2 cellular contexts compared by ENCODE assay signal in the genomic region with DNA sequence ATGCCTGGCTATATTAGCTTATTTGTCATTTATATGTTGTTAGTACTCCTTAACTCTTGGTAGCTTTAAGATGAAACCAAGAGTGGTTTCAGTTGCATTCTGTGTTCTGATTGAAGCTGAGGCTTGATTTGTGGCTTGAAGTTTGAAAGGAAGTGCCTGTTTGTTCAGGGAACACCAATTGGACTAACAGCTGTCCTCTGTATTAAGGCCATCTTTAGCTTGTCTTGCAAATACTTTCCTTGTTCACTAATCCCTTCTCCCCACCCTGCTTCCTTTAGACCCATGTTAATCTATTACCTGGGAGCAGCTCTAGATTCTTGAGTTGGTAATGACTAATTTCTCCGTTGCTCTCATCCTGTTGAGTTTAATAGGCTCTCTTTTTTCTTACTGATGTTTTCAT.
TF ChIP-seq lines count a peak whose summit lies in the region.

No MANE protein-coding gene starts in this region.

TF ChIP-seq in HepG2, 621 proteins besides CTCF, POLR2A, EP300 and RAD21 (continued from another document and continues in another):
- TF ChIP-seq ZNF546 (CRISPR knock-in tag; conservative IDR thresholded peaks at IDR 0.05) (no peak), ZNF788 (CRISPR knock-in tag; IDR thresholded peaks at IDR 0.05; ENCODE audit: borderline replicate concordance) (no peak), HCFC1 (IDR thresholded peaks at IDR 0.05; ENCODE audit: low read depth, low read length) (no peak), SOX13 (IDR thresholded peaks at IDR 0.05) (no peak), SOX13 (CRISPR knock-in tag; conservative IDR thresholded peaks at IDR 0.05 in 1 of 2, IDR thresholded peaks at IDR 0.05 in 1 of 2) (peak in 1 of 2 experiments; percentile 30; a peak in 1 of 4 replicates), ZNF562 (CRISPR knock-in tag; IDR thresholded peaks at IDR 0.05; ENCODE audit: borderline replicate concordance) (no peak), STAT5B (CRISPR knock-in tag; IDR thresholded peaks at IDR 0.05) (no peak), ZNF644 (CRISPR knock-in tag; IDR thresholded peaks at IDR 0.05; ENCODE audit: low read depth) (peak; percentile 9; the same call in 1 of the 2 replicates), IRX3 (CRISPR knock-in tag; IDR thresholded peaks at IDR 0.05; ENCODE audit: borderline replicate concordance, low read depth) (no peak), MEIS1 (CRISPR knock-in tag; IDR thresholded peaks at IDR 0.05; ENCODE audit: borderline replicate concordance) (no peak)
- TF ChIP-seq, protein P1, sequence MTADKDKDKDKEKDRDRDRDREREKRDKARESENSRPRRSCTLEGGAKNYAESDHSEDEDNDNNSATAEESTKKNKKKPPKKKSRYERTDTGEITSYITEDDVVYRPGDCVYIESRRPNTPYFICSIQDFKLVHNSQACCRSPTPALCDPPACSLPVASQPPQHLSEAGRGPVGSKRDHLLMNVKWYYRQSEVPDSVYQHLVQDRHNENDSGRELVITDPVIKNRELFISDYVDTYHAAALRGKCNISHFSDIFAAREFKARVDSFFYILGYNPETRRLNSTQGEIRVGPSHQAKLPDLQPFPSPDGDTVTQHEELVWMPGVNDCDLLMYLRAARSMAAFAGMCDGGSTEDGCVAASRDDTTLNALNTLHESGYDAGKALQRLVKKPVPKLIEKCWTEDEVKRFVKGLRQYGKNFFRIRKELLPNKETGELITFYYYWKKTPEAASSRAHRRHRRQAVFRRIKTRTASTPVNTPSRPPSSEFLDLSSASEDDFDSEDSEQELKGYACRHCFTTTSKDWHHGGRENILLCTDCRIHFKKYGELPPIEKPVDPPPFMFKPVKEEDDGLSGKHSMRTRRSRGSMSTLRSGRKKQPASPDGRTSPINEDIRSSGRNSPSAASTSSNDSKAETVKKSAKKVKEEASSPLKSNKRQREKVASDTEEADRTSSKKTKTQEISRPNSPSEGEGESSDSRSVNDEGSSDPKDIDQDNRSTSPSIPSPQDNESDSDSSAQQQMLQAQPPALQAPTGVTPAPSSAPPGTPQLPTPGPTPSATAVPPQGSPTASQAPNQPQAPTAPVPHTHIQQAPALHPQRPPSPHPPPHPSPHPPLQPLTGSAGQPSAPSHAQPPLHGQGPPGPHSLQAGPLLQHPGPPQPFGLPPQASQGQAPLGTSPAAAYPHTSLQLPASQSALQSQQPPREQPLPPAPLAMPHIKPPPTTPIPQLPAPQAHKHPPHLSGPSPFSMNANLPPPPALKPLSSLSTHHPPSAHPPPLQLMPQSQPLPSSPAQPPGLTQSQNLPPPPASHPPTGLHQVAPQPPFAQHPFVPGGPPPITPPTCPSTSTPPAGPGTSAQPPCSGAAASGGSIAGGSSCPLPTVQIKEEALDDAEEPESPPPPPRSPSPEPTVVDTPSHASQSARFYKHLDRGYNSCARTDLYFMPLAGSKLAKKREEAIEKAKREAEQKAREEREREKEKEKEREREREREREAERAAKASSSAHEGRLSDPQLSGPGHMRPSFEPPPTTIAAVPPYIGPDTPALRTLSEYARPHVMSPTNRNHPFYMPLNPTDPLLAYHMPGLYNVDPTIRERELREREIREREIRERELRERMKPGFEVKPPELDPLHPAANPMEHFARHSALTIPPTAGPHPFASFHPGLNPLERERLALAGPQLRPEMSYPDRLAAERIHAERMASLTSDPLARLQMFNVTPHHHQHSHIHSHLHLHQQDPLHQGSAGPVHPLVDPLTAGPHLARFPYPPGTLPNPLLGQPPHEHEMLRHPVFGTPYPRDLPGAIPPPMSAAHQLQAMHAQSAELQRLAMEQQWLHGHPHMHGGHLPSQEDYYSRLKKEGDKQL (CRISPR knock-in tag; IDR thresholded peaks at IDR 0.05; ENCODE audit: low read depth): no peak
- TF ChIP-seq, protein P2, sequence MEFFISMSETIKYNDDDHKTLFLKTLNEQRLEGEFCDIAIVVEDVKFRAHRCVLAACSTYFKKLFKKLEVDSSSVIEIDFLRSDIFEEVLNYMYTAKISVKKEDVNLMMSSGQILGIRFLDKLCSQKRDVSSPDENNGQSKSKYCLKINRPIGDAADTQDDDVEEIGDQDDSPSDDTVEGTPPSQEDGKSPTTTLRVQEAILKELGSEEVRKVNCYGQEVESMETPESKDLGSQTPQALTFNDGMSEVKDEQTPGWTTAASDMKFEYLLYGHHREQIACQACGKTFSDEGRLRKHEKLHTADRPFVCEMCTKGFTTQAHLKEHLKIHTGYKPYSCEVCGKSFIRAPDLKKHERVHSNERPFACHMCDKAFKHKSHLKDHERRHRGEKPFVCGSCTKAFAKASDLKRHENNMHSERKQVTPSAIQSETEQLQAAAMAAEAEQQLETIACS (CRISPR knock-in tag; IDR thresholded peaks at IDR 0.05): no peak
- TF ChIP-seq, protein P3, sequence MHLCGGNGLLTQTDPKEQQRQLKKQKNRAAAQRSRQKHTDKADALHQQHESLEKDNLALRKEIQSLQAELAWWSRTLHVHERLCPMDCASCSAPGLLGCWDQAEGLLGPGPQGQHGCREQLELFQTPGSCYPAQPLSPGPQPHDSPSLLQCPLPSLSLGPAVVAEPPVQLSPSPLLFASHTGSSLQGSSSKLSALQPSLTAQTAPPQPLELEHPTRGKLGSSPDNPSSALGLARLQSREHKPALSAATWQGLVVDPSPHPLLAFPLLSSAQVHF (CRISPR knock-in tag; IDR thresholded peaks at IDR 0.05): no peak

TF ChIP-seq in HEK293T, 16 proteins besides CTCF, POLR2A, EP300 and RAD21 (continued from another document):
- TF ChIP-seq HDGF (IDR thresholded peaks at IDR 0.05; ENCODE audit: borderline replicate concordance) (no peak), NFRKB (IDR thresholded peaks at IDR 0.05) (no peak), L3MBTL2 (conservative IDR thresholded peaks at IDR 0.05) (no peak), FOXK2 (IDR thresholded peaks at IDR 0.05) (no peak), BHLHE40 (IDR thresholded peaks at IDR 0.05; ENCODE audit: borderline replicate concordance) (no peak), ARNT (IDR thresholded peaks at IDR 0.05) (no peak), CTBP1 (IDR thresholded peaks at IDR 0.05; ENCODE audit: borderline replicate concordance) (no peak), SUZ12 (IDR thresholded peaks at IDR 0.05) (no peak), ZNF384 (IDR thresholded peaks at IDR 0.05) (no peak), FOXM1 (IDR thresholded peaks at IDR 0.05; ENCODE audit: borderline replicate concordance) (no peak)
- TF ChIP-seq, protein P4, sequence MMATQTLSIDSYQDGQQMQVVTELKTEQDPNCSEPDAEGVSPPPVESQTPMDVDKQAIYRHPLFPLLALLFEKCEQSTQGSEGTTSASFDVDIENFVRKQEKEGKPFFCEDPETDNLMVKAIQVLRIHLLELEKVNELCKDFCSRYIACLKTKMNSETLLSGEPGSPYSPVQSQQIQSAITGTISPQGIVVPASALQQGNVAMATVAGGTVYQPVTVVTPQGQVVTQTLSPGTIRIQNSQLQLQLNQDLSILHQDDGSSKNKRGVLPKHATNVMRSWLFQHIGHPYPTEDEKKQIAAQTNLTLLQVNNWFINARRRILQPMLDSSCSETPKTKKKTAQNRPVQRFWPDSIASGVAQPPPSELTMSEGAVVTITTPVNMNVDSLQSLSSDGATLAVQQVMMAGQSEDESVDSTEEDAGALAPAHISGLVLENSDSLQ (IDR thresholded peaks at IDR 0.05): no peak
TF ChIP-seq in HEK293T: peak in this region for 0.
